Comparison of ENCODE assay signal across 1 cellular context in the genomic region with DNA sequence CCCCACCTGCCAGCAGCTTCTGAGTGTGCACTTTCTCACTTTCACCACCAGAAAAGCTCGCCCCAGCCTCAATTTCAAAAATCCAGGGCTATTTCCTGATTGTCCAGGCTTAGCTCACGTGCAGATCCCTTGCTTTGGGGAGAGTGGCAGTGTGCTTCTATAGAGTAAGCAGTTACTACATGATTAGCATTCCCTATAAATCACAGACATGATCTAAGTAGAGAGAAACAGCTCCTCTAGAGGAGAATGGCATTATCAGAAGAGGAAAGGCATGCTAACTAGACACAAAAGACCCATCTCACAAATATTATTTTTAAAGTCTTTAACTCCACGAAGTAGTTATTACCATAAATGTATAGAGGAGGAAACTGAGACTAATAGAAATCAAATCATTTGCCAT.
TF ChIP-seq lines count a peak whose summit lies in the region.

No MANE protein-coding gene starts in this region.

TF ChIP-seq in GM23338, 12 proteins besides CTCF, POLR2A, EP300 and RAD21 (continued from another document):
- TF ChIP-seq, protein P1, sequence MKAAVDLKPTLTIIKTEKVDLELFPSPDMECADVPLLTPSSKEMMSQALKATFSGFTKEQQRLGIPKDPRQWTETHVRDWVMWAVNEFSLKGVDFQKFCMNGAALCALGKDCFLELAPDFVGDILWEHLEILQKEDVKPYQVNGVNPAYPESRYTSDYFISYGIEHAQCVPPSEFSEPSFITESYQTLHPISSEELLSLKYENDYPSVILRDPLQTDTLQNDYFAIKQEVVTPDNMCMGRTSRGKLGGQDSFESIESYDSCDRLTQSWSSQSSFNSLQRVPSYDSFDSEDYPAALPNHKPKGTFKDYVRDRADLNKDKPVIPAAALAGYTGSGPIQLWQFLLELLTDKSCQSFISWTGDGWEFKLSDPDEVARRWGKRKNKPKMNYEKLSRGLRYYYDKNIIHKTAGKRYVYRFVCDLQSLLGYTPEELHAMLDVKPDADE (IDR thresholded peaks at IDR 0.05), result no peak
- TF ChIP-seq ZNF331 (CRISPR knock-in tag; IDR thresholded peaks at IDR 0.05; ENCODE audit: low read depth) (no peak), JUNB (IDR thresholded peaks at IDR 0.05; ENCODE audit: unreplicated experiment) (no peak), POLR2AphosphoS5 (IDR thresholded peaks at IDR 0.05; ENCODE audit: low read depth) (no peak), STAT1 (IDR thresholded peaks at IDR 0.05; ENCODE audit: unreplicated experiment) (no peak), NANOG (IDR thresholded peaks at IDR 0.05; ENCODE audit: borderline replicate concordance) (no peak)
- TF ChIP-seq, protein P2, sequence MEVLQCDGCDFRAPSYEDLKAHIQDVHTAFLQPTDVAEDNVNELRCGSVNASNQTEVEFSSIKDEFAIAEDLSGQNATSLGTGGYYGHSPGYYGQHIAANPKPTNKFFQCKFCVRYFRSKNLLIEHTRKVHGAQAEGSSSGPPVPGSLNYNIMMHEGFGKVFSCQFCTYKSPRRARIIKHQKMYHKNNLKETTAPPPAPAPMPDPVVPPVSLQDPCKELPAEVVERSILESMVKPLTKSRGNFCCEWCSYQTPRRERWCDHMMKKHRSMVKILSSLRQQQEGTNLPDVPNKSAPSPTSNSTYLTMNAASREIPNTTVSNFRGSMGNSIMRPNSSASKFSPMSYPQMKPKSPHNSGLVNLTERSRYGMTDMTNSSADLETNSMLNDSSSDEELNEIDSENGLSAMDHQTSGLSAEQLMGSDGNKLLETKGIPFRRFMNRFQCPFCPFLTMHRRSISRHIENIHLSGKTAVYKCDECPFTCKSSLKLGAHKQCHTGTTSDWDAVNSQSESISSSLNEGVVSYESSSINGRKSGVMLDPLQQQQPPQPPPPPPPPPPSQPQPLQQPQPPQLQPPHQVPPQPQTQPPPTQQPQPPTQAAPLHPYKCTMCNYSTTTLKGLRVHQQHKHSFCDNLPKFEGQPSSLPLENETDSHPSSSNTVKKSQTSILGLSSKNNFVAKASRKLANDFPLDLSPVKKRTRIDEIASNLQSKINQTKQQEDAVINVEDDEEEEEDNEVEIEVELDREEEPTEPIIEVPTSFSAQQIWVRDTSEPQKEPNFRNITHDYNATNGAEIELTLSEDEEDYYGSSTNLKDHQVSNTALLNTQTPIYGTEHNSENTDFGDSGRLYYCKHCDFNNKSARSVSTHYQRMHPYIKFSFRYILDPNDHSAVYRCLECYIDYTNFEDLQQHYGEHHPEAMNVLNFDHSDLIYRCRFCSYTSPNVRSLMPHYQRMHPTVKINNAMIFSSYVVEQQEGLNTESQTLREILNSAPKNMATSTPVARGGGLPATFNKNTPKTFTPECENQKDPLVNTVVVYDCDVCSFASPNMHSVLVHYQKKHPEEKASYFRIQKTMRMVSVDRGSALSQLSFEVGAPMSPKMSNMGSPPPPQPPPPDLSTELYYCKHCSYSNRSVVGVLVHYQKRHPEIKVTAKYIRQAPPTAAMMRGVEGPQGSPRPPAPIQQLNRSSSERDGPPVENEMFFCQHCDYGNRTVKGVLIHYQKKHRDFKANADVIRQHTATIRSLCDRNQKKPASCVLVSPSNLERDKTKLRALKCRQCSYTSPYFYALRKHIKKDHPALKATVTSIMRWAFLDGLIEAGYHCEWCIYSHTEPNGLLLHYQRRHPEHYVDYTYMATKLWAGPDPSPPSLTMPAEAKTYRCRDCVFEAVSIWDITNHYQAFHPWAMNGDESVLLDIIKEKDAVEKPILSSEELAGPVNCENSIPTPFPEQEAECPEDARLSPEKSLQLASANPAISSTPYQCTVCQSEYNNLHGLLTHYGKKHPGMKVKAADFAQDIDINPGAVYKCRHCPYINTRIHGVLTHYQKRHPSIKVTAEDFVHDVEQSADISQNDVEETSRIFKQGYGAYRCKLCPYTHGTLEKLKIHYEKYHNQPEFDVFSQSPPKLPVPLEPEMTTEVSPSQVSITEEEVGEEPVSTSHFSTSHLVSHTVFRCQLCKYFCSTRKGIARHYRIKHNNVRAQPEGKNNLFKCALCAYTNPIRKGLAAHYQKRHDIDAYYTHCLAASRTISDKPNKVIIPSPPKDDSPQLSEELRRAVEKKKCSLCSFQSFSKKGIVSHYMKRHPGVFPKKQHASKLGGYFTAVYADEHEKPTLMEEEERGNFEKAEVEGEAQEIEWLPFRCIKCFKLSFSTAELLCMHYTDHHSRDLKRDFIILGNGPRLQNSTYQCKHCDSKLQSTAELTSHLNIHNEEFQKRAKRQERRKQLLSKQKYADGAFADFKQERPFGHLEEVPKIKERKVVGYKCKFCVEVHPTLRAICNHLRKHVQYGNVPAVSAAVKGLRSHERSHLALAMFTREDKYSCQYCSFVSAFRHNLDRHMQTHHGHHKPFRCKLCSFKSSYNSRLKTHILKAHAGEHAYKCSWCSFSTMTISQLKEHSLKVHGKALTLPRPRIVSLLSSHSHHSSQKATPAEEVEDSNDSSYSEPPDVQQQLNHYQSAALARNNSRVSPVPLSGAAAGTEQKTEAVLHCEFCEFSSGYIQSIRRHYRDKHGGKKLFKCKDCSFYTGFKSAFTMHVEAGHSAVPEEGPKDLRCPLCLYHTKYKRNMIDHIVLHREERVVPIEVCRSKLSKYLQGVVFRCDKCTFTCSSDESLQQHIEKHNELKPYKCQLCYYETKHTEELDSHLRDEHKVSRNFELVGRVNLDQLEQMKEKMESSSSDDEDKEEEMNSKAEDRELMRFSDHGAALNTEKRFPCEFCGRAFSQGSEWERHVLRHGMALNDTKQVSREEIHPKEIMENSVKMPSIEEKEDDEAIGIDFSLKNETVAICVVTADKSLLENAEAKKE (CRISPR knock-in tag; IDR thresholded peaks at IDR 0.05), result no peak
